Comparison of ENCODE assay signal across 30 cellular contexts in the genomic region with DNA sequence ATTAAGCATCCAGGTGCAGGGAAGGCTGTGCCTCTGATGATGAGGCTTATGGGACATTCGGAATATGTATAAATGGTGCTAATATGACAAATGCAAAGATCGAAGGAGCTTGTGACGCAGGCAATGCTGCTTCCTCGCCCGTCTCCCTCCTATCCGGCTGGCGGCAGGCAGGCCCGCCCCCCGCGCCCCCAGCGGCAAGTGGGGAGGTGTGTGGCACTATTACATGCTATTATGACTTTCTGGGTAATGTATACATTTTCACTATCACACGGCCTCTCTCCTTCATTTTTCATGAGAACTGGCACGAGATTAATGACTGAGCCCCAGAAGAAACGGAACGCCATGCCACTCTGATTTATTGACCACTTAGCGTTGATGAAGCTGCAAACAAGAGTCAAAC.
"Had no signal": no experiment of that assay in that cellular context is flagged by ENCODE, and none has a peak within 500 bp of the region (broad histone marks: within the 10 kb centered on the region; RNA-seq: fewer than 3 reads in every experiment).

No MANE protein-coding gene starts in this region.

- H3K36me3 Mint-ChIP-seq: activated naive CD4-positive, alpha-beta T cell treated with anti-CD3 and anti-CD28 coated beads, Interleukin-2, amount 50 U/mL, for 24 hours; activated naive CD8-positive, alpha-beta T cell treated with anti-CD3 and anti-CD28 coated beads for 36 hours; WTC11 had no signal

- H3K9me3 Mint-ChIP-seq: activated CD4-positive, alpha-beta T cell treated with anti-CD3 and anti-CD28 coated beads, Interleukin-2, amount 10 ng/mL, durations not matched to agents 24 days and 14 days; activated naive CD4-positive, alpha-beta T cell treated with anti-CD3 and anti-CD28 coated beads for 36 hours; activated naive CD4-positive, alpha-beta T cell treated with anti-CD3 and anti-CD28 coated beads, Interleukin-2, amount 50 U/mL, for 24 hours; activated naive CD8-positive, alpha-beta T cell treated with anti-CD3 and anti-CD28 coated beads for 36 hours; activated naive CD8-positive, alpha-beta T cell treated with anti-CD3 and anti-CD28 coated beads, Interleukin-2, amount 50 U/mL, for 24 hours; activated T-helper 1 cell treated with anti-CD3 and anti-CD28 coated beads, Interleukin-12 subunit alpha, Interleukin-12 subunit beta, Interleukin-2, Interleukin-4 antibody, amounts not matched to agents 30 ng/mL and 10 ng/mL and 1 ng/mL, durations not matched to agents 14 hours and 24 hours and 36 hours; activated T-helper 2 cell treated with anti-CD3 and anti-CD28 coated beads, Interferon-gamma antibody, Interleukin-2, Interleukin-4, amounts not matched to agents 10 μg/mL and 5 μg/mL and 100 μg/mL, durations not matched to agents 14 hours and 24 hours and 36 hours; WTC11 had no signal

- H3K4me1 ChIP-seq: adrenal gland, body of pancreas, colonic mucosa, esophagus squamous epithelium, gastroesophageal sphincter had no signal

- H3K36me3 ChIP-seq: adrenal gland, colonic mucosa, esophagus squamous epithelium, gastroesophageal sphincter, heart right ventricle had no signal

- H3K27ac ChIP-seq: body of pancreas, colonic mucosa, epithelial cell of prostate, esophagus squamous epithelium, gastroesophageal sphincter, heart right ventricle, VCaP had no signal

- FAIRE-seq: endometrium, endothelial cell of umbilical vein had no signal

- H3K27me3 ChIP-seq: adrenal gland, body of pancreas, colonic mucosa had no signal

- H3K9me3 ChIP-seq: adrenal gland, body of pancreas, colonic mucosa, esophagus squamous epithelium, gastroesophageal sphincter, heart right ventricle had no signal

- H3K27ac Mint-ChIP-seq: activated CD4-positive, alpha-beta T cell treated with anti-CD3 and anti-CD28 coated beads, Interleukin-2, amount 10 ng/mL, durations not matched to agents 24 days and 14 days; activated naive CD4-positive, alpha-beta T cell treated with anti-CD3 and anti-CD28 coated beads for 36 hours; activated naive CD4-positive, alpha-beta T cell treated with anti-CD3 and anti-CD28 coated beads, Interleukin-2, amount 50 U/mL, for 24 hours; activated naive CD8-positive, alpha-beta T cell treated with anti-CD3 and anti-CD28 coated beads for 36 hours; activated naive CD8-positive, alpha-beta T cell treated with anti-CD3 and anti-CD28 coated beads, Interleukin-2, amount 50 U/mL, for 24 hours; activated T-helper 1 cell treated with anti-CD3 and anti-CD28 coated beads, Interleukin-12 subunit alpha, Interleukin-12 subunit beta, Interleukin-2, Interleukin-4 antibody, amounts not matched to agents 30 ng/mL and 10 ng/mL and 1 ng/mL, durations not matched to agents 14 hours and 24 hours and 36 hours; activated T-helper 2 cell treated with anti-CD3 and anti-CD28 coated beads, Interferon-gamma antibody, Interleukin-2, Interleukin-4, amounts not matched to agents 10 μg/mL and 5 μg/mL and 100 μg/mL, durations not matched to agents 14 hours and 24 hours and 36 hours; WTC11 had no signal

- ATAC-seq: activated naive CD8-positive, alpha-beta T cell treated with anti-CD3 and anti-CD28 coated beads, Interleukin-2, amount 50 U/mL, for 24 hours; body of pancreas; gastroesophageal sphincter; heart right ventricle; WTC11 had no signal

- H3K4me1 Mint-ChIP-seq: activated CD4-positive, alpha-beta T cell treated with anti-CD3 and anti-CD28 coated beads, Interleukin-2, amount 10 ng/mL, durations not matched to agents 24 days and 14 days; activated naive CD4-positive, alpha-beta T cell treated with anti-CD3 and anti-CD28 coated beads, Interleukin-2, amount 50 U/mL, for 24 hours; activated naive CD8-positive, alpha-beta T cell treated with anti-CD3 and anti-CD28 coated beads for 36 hours; activated naive CD8-positive, alpha-beta T cell treated with anti-CD3 and anti-CD28 coated beads, Interleukin-2, amount 50 U/mL, for 24 hours had no signal

- H3K4me3 Mint-ChIP-seq: activated CD4-positive, alpha-beta T cell treated with anti-CD3 and anti-CD28 coated beads, Interleukin-2, amount 10 ng/mL, durations not matched to agents 24 days and 14 days; activated naive CD4-positive, alpha-beta T cell treated with anti-CD3 and anti-CD28 coated beads for 36 hours; activated naive CD4-positive, alpha-beta T cell treated with anti-CD3 and anti-CD28 coated beads, Interleukin-2, amount 50 U/mL, for 24 hours; activated naive CD8-positive, alpha-beta T cell treated with anti-CD3 and anti-CD28 coated beads for 36 hours; activated naive CD8-positive, alpha-beta T cell treated with anti-CD3 and anti-CD28 coated beads, Interleukin-2, amount 50 U/mL, for 24 hours; activated T-helper 1 cell treated with anti-CD3 and anti-CD28 coated beads, Interleukin-12 subunit alpha, Interleukin-12 subunit beta, Interleukin-2, Interleukin-4 antibody, amounts not matched to agents 30 ng/mL and 10 ng/mL and 1 ng/mL, durations not matched to agents 14 hours and 24 hours and 36 hours; WTC11 had no signal

- H3K4me3 ChIP-seq: adrenal gland, body of pancreas, colonic mucosa, esophagus squamous epithelium, gastroesophageal sphincter, heart right ventricle had no signal

- DNase-seq: activated CD4-positive, alpha-beta T cell treated with anti-CD3 and anti-CD28 coated beads for 1 hour; activated CD4-positive, alpha-beta T cell treated with anti-CD3 and anti-CD28 coated beads, Interleukin-2, amount 10 ng/mL, durations not matched to agents 24 days and 14 days; activated CD4-positive, alpha-beta T cell treated with anti-CD3 and anti-CD28 coated beads, Interleukin-2, amount 50 U/mL, for 4 hours; activated CD8-positive, alpha-beta memory T cell treated with anti-CD3 and anti-CD28 coated beads, Interleukin-2, amount 50 U/mL, for 48 hours; activated effector memory CD4-positive, alpha-beta T cell treated with anti-CD3 and anti-CD28 coated beads, Interleukin-2, amount 50 U/mL, for 16 hours; activated naive CD4-positive, alpha-beta T cell treated with anti-CD3 and anti-CD28 coated beads for 36 hours; activated naive CD8-positive, alpha-beta T cell treated with anti-CD3 and anti-CD28 coated beads for 36 hours; activated naive CD8-positive, alpha-beta T cell treated with anti-CD3 and anti-CD28 coated beads, Interleukin-2, amount 50 U/mL, for 24 hours; activated T-cell treated with anti-CD3 and anti-CD28 coated beads, Interleukin-2, amount 50 U/mL, for 1 hour; activated T-cell treated with anti-CD3 and anti-CD28 coated beads, Interleukin-2, amount 50 U/mL, for 48 hours; adrenal gland; amygdala; body of pancreas; cerebellar nuclear complex; colonic mucosa; effector CD8-positive, alpha-beta T cell; esophagus squamous epithelium; foreskin melanocyte; heart right ventricle; hippocampal formation; T-helper 2 cell had no signal
